Comparison of ENCODE assay signal across 11 cellular contexts in the genomic region with DNA sequence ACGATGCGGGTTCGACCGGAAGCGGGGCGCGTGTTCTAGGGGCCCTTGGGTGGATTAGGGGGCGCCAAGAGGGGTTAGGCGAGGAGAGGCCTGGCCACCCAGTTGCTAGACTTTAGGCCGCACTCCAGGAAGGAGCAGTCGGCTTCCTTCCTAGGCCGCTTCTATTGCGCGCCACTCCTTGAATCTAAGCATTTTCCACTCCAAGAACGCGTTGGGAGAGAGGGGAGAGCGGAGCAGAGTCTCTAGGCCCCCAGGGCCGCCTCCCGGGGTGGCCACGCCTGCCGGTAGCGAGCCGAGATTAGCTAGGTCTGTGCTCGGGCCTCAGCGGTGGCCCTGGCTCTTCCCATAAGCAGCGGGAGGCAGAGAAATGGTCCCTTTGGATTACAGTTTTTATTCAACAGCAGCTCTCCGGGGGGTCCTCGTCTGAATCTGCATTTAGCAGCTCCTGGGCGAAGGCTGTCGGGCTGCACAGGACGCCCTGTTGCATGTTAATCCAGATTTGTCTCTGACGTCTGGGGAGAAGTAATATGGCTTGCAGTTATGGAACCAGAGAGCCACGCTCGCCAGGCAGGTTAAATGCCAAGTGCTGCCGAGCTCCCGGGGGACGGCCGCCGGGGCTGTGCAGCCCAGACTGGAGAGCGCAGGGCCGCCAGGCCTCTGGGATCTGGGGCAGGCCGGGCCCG. TPM values are rescaled to one million over a fixed set of nuclear protein-coding genes. Genes with fewer than 3 reads are reported as not detected.
DNase-seq lines count a peak whose midpoint lies in the region; ATAC-seq and TF ChIP-seq lines count a peak whose summit lies in the region.
"Had no signal": no experiment of that assay in that cellular context is flagged by ENCODE, and none has a peak within 500 bp of the region (broad histone marks: within the 10 kb centered on the region; RNA-seq: fewer than 3 reads in every experiment).

No MANE protein-coding gene starts in this region.

- no peak for TF ChIP-seq EP300 in ovary (IDR thresholded peaks at IDR 0.05)

- TF ChIP-seq CTCF in AG10803 (conservative IDR thresholded peaks at IDR 0.05; ENCODE audit: low read length): no peak
- no peak for TF ChIP-seq CTCF in ovary (IDR thresholded peaks at IDR 0.05)
- TF ChIP-seq CTCF in GM20000 (IDR thresholded peaks at IDR 0.05; ENCODE audit: extremely low read depth, missing control alignments): no peak

- DNase-seq in AG10803 (ENCODE audit: low read depth) (peak; percentile 72), left cardiac atrium (peak; percentile 50), ovary (peak; percentile 46 to 78 (median 62)), GM20000 (ENCODE audit: low spot score) (no peak), T-cell (no peak)
- DNase-seq in activated T-cell treated with anti-CD3 and anti-CD28 coated beads, Interleukin-2, amount 50 U/mL, for 1 hour: no peak
- DNase-seq: activated CD8-positive, alpha-beta T cell treated with anti-CD3 and anti-CD28 coated beads for 36 hours; effector memory CD8-positive, alpha-beta T cell had no signal

- H3K4me3 ChIP-seq in AG10803 (ENCODE audit: low read length) (peak overlapping the region; percentile 88), ovary (peak overlapping the region; percentile 49)

- H3K36me3 Mint-ChIP-seq in T-cell: no peaks in the 10 kb centered on the region

- no peak for TF ChIP-seq POLR2A in ovary (IDR thresholded peaks at IDR 0.05)

- no peaks in the 10 kb centered on the region for H3K36me3 ChIP-seq in ovary

- H3K27me3 ChIP-seq in ovary: no peaks in the 10 kb centered on the region

- POLR2A ChIA-PET in T-cell (lab: Charles Lee): interaction anchor here in 1 of 2 donors (0.6 kb wide), 1 partner anchor 250 kb away, joined by 3 read pairs; no protein-coding TSS in a partner anchor

- 7 to 29% (median 15%) methylated on average over 43 of the region's 43 CpGs for WGBS in adipose tissue, 3 donors
- WGBS in ovary, 3 donors: 8 to 56% (median 39%) methylated on average over 42 to 43 of the region's 43 CpGs

- H3K9me3 ChIP-seq in ovary: no peaks in the 10 kb centered on the region

- ATAC-seq in left cardiac atrium (peak; percentile 74 to 79), HG03565 (IDR thresholded peaks at IDR 0.05; ENCODE audit: unreplicated experiment) (no peak), T-cell (replicated peaks in 1 of 4) (no peak)
- ATAC-seq: activated CD8-positive, alpha-beta T cell treated with anti-CD3 and anti-CD28 coated beads for 36 hours; effector memory CD8-positive, alpha-beta T cell had no signal

- no peaks in the 10 kb centered on the region for H3K4me1 Mint-ChIP-seq in T-cell
- H3K4me1 Mint-ChIP-seq: B cell had no signal

- H3K4me1 ChIP-seq in ovary (ENCODE audit: insufficient read depth): no peaks in the 10 kb centered on the region

- H3K27ac Mint-ChIP-seq in T-cell: no peak overlapping the region
- H3K27ac Mint-ChIP-seq: activated CD8-positive, alpha-beta T cell treated with anti-CD3 and anti-CD28 coated beads for 36 hours; B cell; effector memory CD8-positive, alpha-beta T cell had no signal

- H3K27ac ChIP-seq in adipose tissue (ENCODE audit: low read depth, low read length) (peak overlapping the region; percentile 87), ovary (peak overlapping the region; percentile 81 to 86)

- H3K4me3 Mint-ChIP-seq in T-cell: no peak overlapping the region
- H3K4me3 Mint-ChIP-seq: activated CD8-positive, alpha-beta T cell treated with anti-CD3 and anti-CD28 coated beads for 36 hours; B cell; effector memory CD8-positive, alpha-beta T cell had no signal

- intact Hi-C loops in left cardiac atrium (cut with DNase I): no loop called here
- intact Hi-C loops in ovary (cut with DNase I): loop anchor here in 1 of 4 donors (10.0 kb wide), 2 partner anchors 48 to 248 kb away; no protein-coding TSS in a partner anchor

- peaks cover 28 to 38% of the 10 kb centered on the region in 2 donors for H3K27me3 Mint-ChIP-seq in T-cell

- no peaks in the 10 kb centered on the region for H3K9me3 Mint-ChIP-seq in T-cell
- H3K9me3 Mint-ChIP-seq: activated CD8-positive, alpha-beta T cell treated with anti-CD3 and anti-CD28 coated beads for 36 hours; effector memory CD8-positive, alpha-beta T cell had no signal

- CTCF ChIA-PET in T-cell (lab: Charles Lee): no interaction called here

RNA-seq across cellular contexts. Expression of a gene that starts 11.4 kb away (rescaled TPM):
- polyA plus RNA-seq in adipose tissue: 10 to 100 TPM; 13.7 to 27.3 (median 21.3) TPM
- total RNA-seq in left cardiac atrium: 10 to 100 TPM; 32.4 to 36.1 TPM
- total RNA-seq in ovary: 100 to 1,000 TPM in 2 of 7 donors, 10 to 100 TPM in 5; 33.9 to 163 (median 92.3) TPM
- 10 to 100 TPM; 19.4 to 50.2 TPM for polyA plus RNA-seq in ovary
- total RNA-seq in T-cell: 1 to 10 TPM in 2 of 5 donors, under 1 TPM in 3; 0.32 to 3.4 (median 0.90) TPM
- total RNA-seq: activated CD8-positive, alpha-beta T cell treated with anti-CD3 and anti-CD28 coated beads for 36 hours; B cell had no signal

Comparison
In these comparisons a context has a peak if more than half of its experiments do, and no peak if none do; other contexts are left out.
1. DNase-seq: peak in AG10803 (single experiment), left cardiac atrium (single experiment) and ovary (5 of 5); none in GM20000 (single experiment), T-cell (0 of 34) and activated T-cell treated with anti-CD3 and anti-CD28 coated beads, Interleukin-2, amount 50 U/mL, for 1 hour (single experiment).
2. ATAC-seq: peak in left cardiac atrium (2 of 2); none in HG03565 (single experiment) and T-cell (0 of 4).
3. RNA of a gene that starts 11.4 kb away (total RNA-seq): 33.9 to 163 TPM in ovary and 32.4 to 36.1 TPM in left cardiac atrium; 0.32 to 3.4 TPM in T-cell; every median in the first group is over 4 times any median in the second.